In the genomic region with DNA sequence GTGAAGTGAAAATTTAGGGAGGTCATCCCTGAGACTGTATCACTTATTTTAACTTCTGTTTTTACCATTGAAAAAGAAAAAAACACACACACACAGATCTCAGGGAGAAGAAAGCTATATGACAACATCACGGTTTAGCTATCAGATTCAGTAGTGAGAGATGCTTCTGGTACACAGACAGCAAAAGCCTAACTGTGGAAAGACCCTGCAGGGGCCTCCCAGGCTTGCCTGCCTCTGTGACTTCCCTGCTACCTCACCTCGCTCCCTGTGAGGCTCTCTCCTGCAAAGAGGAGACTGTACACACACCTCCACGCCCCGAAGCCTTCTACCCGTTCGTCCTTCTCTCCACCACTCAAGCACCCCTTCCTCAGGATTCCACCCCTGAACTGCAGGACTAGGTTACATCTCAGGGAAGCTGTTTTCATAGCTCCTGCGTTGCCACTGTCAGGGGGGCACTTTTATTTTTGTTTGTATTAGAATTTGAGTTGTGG, we compare ENCODE assay signal across 16 cellular contexts.
DNase-seq lines count a peak whose midpoint lies in the region; ATAC-seq and TF ChIP-seq lines count a peak whose summit lies in the region.
"Had no signal": no experiment of that assay in that cellular context is flagged by ENCODE, and none has a peak within 500 bp of the region (broad histone marks: within the 10 kb centered on the region; RNA-seq: fewer than 3 reads in every experiment).

No MANE protein-coding gene starts in this region.

- WGBS in psoas muscle, 3 donors, result 69 to 80% (median 71%) methylated on average over 7 of the region's 7 CpGs

- ATAC-seq in GM18907 (IDR thresholded peaks at IDR 0.05; ENCODE audit: unreplicated experiment) (peak; percentile 19), natural killer cell (no peak), psoas muscle (no peak)
- peak; percentile 41 to 59 for ATAC-seq in activated naive CD4-positive, alpha-beta T cell treated with anti-CD3 and anti-CD28 coated beads, Interleukin-2, amount 50 U/mL, for 72 hours

- DNase-seq in T-helper 1 cell, result no peak
- DNase-seq in activated naive CD4-positive, alpha-beta T cell treated with anti-CD3 and anti-CD28 coated beads, Interleukin-2, amount 50 U/mL, for 72 hours (ENCODE audit: low spot score in 2 of 2), result no peak
- DNase-seq in natural killer cell, result no peak
- no peak for DNase-seq in psoas muscle
- DNase-seq in dedifferentiated amniotic fluid mesenchymal stem cell (ENCODE audit: extremely low spot score), result no peak
- DNase-seq in MV-4-11 (lab: John Stamatoyannopoulos, UW), result no peak
- DNase-seq: Caco-2, cortex of kidney, GOT3, Kasumi-1, NCI-H510A treated with DMSO at 0.1 percent for 48 hours had no signal

- H3K27ac ChIP-seq in psoas muscle, result no peak overlapping the region
- H3K27ac ChIP-seq: 22Rv1, neutrophil had no signal

- peaks cover 5% of the 10 kb centered on the region for H3K4me1 Mint-ChIP-seq in T-helper 1 cell treated with Interleukin-12 subunit alpha and Interleukin-12 subunit beta and Interleukin-4 antibody, amounts not matched to agents 30 μg/mL and 1 μg/mL, for 36 hours (ENCODE audit: low read depth)
- peaks cover 12 to 14% of the 10 kb centered on the region in 2 donors for H3K4me1 Mint-ChIP-seq in natural killer cell

- no peak overlapping the region for H3K4me3 ChIP-seq in psoas muscle

- no peak for TF ChIP-seq CTCF in natural killer cell (IDR thresholded peaks at IDR 0.05)
- no peak for TF ChIP-seq CTCF in psoas muscle (IDR thresholded peaks at IDR 0.05)

- no peaks in the 10 kb centered on the region for H3K27me3 Mint-ChIP-seq in T-helper 1 cell treated with Interleukin-12 subunit alpha and Interleukin-12 subunit beta and Interleukin-4 antibody, amounts not matched to agents 30 μg/mL and 1 μg/mL, for 36 hours (ENCODE audit: low read depth)
- H3K27me3 Mint-ChIP-seq in natural killer cell (ENCODE audit: low read depth in 2 of 2), result peaks cover 3 to 11% of the 10 kb centered on the region in 2 donors

- H3K4me1 ChIP-seq in psoas muscle, result no peaks in the 10 kb centered on the region
- H3K4me1 ChIP-seq: Caco-2 had no signal

- H3K36me3 Mint-ChIP-seq in T-helper 1 cell treated with Interleukin-12 subunit alpha and Interleukin-12 subunit beta and Interleukin-4 antibody, amounts not matched to agents 30 μg/mL and 1 μg/mL, for 36 hours (ENCODE audit: low read depth), result no peaks in the 10 kb centered on the region
- no peaks in the 10 kb centered on the region for H3K36me3 Mint-ChIP-seq in activated naive CD4-positive, alpha-beta T cell treated with anti-CD3 and anti-CD28 coated beads, Interleukin-2, amount 50 U/mL, for 72 hours
- H3K36me3 Mint-ChIP-seq in natural killer cell, result no peaks in the 10 kb centered on the region

- no peaks in the 10 kb centered on the region for H3K9me3 ChIP-seq in psoas muscle
- H3K9me3 ChIP-seq: adrenal gland, Caco-2, neutrophil had no signal

- intact Hi-C loops in natural killer cell (cut with micrococcal nuclease), result no loop called here
- intact Hi-C loops in psoas muscle (cut with DNase I), result no loop called here

- no peaks in the 10 kb centered on the region for H3K36me3 ChIP-seq in psoas muscle (ENCODE audit: insufficient read depth in 1 of 2, low read depth in 1 of 2)
- H3K36me3 ChIP-seq: adrenal gland, neutrophil had no signal

- H3K27me3 ChIP-seq in psoas muscle (ENCODE audit: insufficient read depth in 3 of 3, low read length in 2 of 3), result peaks cover 0 to 3% (median 0%) of the 10 kb centered on the region in 3 donors
- H3K27me3 ChIP-seq: adrenal gland, neutrophil had no signal

- H3K9me3 Mint-ChIP-seq in T-helper 1 cell treated with Interleukin-12 subunit alpha and Interleukin-12 subunit beta and Interleukin-4 antibody, amounts not matched to agents 30 μg/mL and 1 μg/mL, for 36 hours, result no peaks in the 10 kb centered on the region
- H3K9me3 Mint-ChIP-seq in activated naive CD4-positive, alpha-beta T cell treated with anti-CD3 and anti-CD28 coated beads, Interleukin-2, amount 50 U/mL, for 72 hours, result no peaks in the 10 kb centered on the region
- H3K9me3 Mint-ChIP-seq in natural killer cell, result no peaks in the 10 kb centered on the region

- peak overlapping the region; percentile 88 for H3K27ac Mint-ChIP-seq in T-helper 1 cell treated with Interleukin-12 subunit alpha and Interleukin-12 subunit beta and Interleukin-4 antibody, amounts not matched to agents 30 μg/mL and 1 μg/mL, for 36 hours
- H3K27ac Mint-ChIP-seq in activated naive CD4-positive, alpha-beta T cell treated with anti-CD3 and anti-CD28 coated beads, Interleukin-2, amount 50 U/mL, for 72 hours, result peak overlapping the region; percentile 87 to 95
- peak overlapping the region; percentile 51 to 82 for H3K27ac Mint-ChIP-seq in natural killer cell

- peak overlapping the region; percentile 40 for H3K4me3 Mint-ChIP-seq in T-helper 1 cell treated with Interleukin-12 subunit alpha and Interleukin-12 subunit beta and Interleukin-4 antibody, amounts not matched to agents 30 μg/mL and 1 μg/mL, for 36 hours
- peak overlapping the region; percentile 52 for H3K4me3 Mint-ChIP-seq in natural killer cell

Comparison
In these comparisons a context has a peak if more than half of its experiments do, and no peak if none do; other contexts are left out.
1. ATAC-seq: peak in GM18907 (single experiment) and activated naive CD4-positive, alpha-beta T cell treated with anti-CD3 and anti-CD28 coated beads, Interleukin-2, amount 50 U/mL, for 72 hours (2 of 2); none in natural killer cell (0 of 3) and psoas muscle (0 of 4).
2. Peak in every context shown above with its lines, with median percentiles within 50 percentile points of each other: H3K27ac Mint-ChIP-seq.